13 cellular contexts compared by ENCODE assay signal in genomic region chr11:12642040-12642439, GRCh38. TPM values are rescaled to one million over a fixed set of nuclear protein-coding genes. Genes with fewer than 3 reads are reported as not detected.
DNase-seq lines count a peak whose midpoint lies in the region; ATAC-seq and TF ChIP-seq lines count a peak whose summit lies in the region.
"Had no signal": no experiment of that assay in that cellular context is flagged by ENCODE, and none has a peak within 500 bp of the region (broad histone marks: within the 10 kb centered on the region; RNA-seq: fewer than 3 reads in every experiment).

No MANE protein-coding gene starts in this region.

- no peak for TF ChIP-seq RAD21 in SK-N-SH (IDR thresholded peaks at IDR 0.05; ENCODE audit: low read length)

- H3K36me3 ChIP-seq in SK-N-SH (replicated peaks in 1 of 2; ENCODE audit: control insufficient read depth in 1 of 2, insufficient read depth in 2 of 2, low read length in 1 of 2), result peaks cover 0 to 3% of the 10 kb centered on the region in 2 experiments
- H3K36me3 ChIP-seq: sigmoid colon had no signal

- H3K9me2 ChIP-seq in SK-N-SH, result no peaks in the 10 kb centered on the region

- no peak overlapping the region for H3K27ac ChIP-seq in SK-N-SH (ENCODE audit: low read depth in 2 of 2, low read length in 1 of 2)
- H3K27ac ChIP-seq: sigmoid colon had no signal

- no peak for TF ChIP-seq CTCF in SK-N-SH (IDR thresholded peaks at IDR 0.05)

- H3K4me1 ChIP-seq in SK-N-SH (ENCODE audit: control insufficient read depth in 1 of 2, insufficient read depth in 2 of 2, low read depth in 1 of 2, low read length in 1 of 2), result no peaks in the 10 kb centered on the region

- H3K4me2 ChIP-seq in SK-N-SH, result no peak overlapping the region

- DNase-seq in SK-N-SH (no peak), SK-MEL-5 (ENCODE audit: low read depth, low spot score) (peak; percentile 44), fibroblast of the conjunctiva (ENCODE audit: low read depth) (peak; percentile 8), sciatic nerve (ENCODE audit: low spot score) (no peak), AG08395 (ENCODE audit: low spot score) (no peak), CD1c-positive myeloid dendritic cell (ENCODE audit: extremely low spot score) (no peak)
- DNase-seq: 8988T; activated CD4-positive, alpha-beta T cell treated with anti-CD3 and anti-CD28 coated beads for 36 hours; GDM1; NCI-H1417 treated with DMSO at 0.1 percent for 48 hours; sigmoid colon had no signal

- no peaks in the 10 kb centered on the region for H3K79me2 ChIP-seq in SK-N-SH (ENCODE audit: insufficient read depth)

- H3K9me3 ChIP-seq in SK-N-SH, result no peaks in the 10 kb centered on the region
- H3K9me3 ChIP-seq: sigmoid colon had no signal

- no peaks in the 10 kb centered on the region for H3K27me3 ChIP-seq in SK-N-SH (ENCODE audit: insufficient read depth)
- H3K27me3 ChIP-seq: sigmoid colon had no signal

- no peak overlapping the region for H2AFZ ChIP-seq in SK-N-SH (ENCODE audit: low read depth)

- ATAC-seq in SK-N-SH treated with all-trans-retinoic acid at 6 μM for 48 hours (peak; percentile 51; the same call in 2 of the 3 replicates), sciatic nerve (peak; percentile 83), HG02973 (IDR thresholded peaks at IDR 0.05; ENCODE audit: unreplicated experiment) (no peak)
- ATAC-seq: activated CD4-positive, alpha-beta T cell treated with anti-CD3 and anti-CD28 coated beads for 36 hours had no signal

- H4K20me1 ChIP-seq in SK-N-SH (ENCODE audit: insufficient read depth), result no peaks in the 10 kb centered on the region

- no peak for TF ChIP-seq EP300 in SK-N-SH (IDR thresholded peaks at IDR 0.05; ENCODE audit: borderline replicate concordance in 1 of 2, low read depth in 1 of 2, low read length in 1 of 2)

- H3K9ac ChIP-seq in SK-N-SH, result no peak overlapping the region

- no peaks in the 10 kb centered on the region for H3F3A ChIP-seq in SK-N-SH (replicated peaks; ENCODE audit: insufficient read depth)

- in situ Hi-C loops in SK-MEL-5 (cut with HindIII; ENCODE audit: low pct_unique_long_range_greater_than_20kb, low sequenced_read_pairs), result no loop called here

- POLR2A ChIA-PET in SK-N-SH (lab: Yijun Ruan, JAX), result interaction anchor here (0.7 kb wide), 1 partner anchor 123 kb away, joined by 4 read pairs; no protein-coding TSS in a partner anchor

- WGBS in SK-N-SH (ENCODE audit: low lambda C conversion rate), result 76% methylated on average over 5 of the region's 5 CpGs

- H3K4me3 ChIP-seq in SK-N-SH (ENCODE audit: low read depth in 2 of 2, low read length in 1 of 2), result no peak overlapping the region
- H3K4me3 ChIP-seq: sigmoid colon had no signal

- CTCF ChIA-PET in SK-N-SH (lab: Yijun Ruan, JAX), result interaction anchor here (1.8 kb wide), 1 partner anchor 16 kb away, joined by 5 read pairs; no protein-coding TSS in a partner anchor

- intact Hi-C loops in sciatic nerve (cut with DNase I), result no loop called here

TF ChIP-seq in SK-N-SH treated with all-trans-retinoic acid at 6 μM for 48 hours, 23 proteins besides CTCF, POLR2A, EP300 and RAD21 (continues in another document):
- no peak for TF ChIP-seq TCF4 (CRISPR knock-in tag; IDR thresholded peaks at IDR 0.05; ENCODE audit: borderline replicate concordance)
- no peak for TF ChIP-seq GLIS3 (CRISPR knock-in tag; IDR thresholded peaks at IDR 0.05)
- TF ChIP-seq ZC3H10 (CRISPR knock-in tag; IDR thresholded peaks at IDR 0.05), result no peak
- TF ChIP-seq, protein P1, sequence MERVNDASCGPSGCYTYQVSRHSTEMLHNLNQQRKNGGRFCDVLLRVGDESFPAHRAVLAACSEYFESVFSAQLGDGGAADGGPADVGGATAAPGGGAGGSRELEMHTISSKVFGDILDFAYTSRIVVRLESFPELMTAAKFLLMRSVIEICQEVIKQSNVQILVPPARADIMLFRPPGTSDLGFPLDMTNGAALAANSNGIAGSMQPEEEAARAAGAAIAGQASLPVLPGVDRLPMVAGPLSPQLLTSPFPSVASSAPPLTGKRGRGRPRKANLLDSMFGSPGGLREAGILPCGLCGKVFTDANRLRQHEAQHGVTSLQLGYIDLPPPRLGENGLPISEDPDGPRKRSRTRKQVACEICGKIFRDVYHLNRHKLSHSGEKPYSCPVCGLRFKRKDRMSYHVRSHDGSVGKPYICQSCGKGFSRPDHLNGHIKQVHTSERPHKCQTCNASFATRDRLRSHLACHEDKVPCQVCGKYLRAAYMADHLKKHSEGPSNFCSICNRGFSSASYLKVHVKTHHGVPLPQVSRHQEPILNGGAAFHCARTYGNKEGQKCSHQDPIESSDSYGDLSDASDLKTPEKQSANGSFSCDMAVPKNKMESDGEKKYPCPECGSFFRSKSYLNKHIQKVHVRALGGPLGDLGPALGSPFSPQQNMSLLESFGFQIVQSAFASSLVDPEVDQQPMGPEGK (CRISPR knock-in tag; IDR thresholded peaks at IDR 0.05; ENCODE audit: borderline replicate concordance), result no peak
- TF ChIP-seq ZNF70 (CRISPR knock-in tag; IDR thresholded peaks at IDR 0.05), result no peak
- no peak for TF ChIP-seq ISL1 (CRISPR knock-in tag; IDR thresholded peaks at IDR 0.05)
- TF ChIP-seq ZNF8 (CRISPR knock-in tag; IDR thresholded peaks at IDR 0.05), result no peak
- no peak for TF ChIP-seq ESRRG (CRISPR knock-in tag; IDR thresholded peaks at IDR 0.05)
- TF ChIP-seq, protein P2, sequence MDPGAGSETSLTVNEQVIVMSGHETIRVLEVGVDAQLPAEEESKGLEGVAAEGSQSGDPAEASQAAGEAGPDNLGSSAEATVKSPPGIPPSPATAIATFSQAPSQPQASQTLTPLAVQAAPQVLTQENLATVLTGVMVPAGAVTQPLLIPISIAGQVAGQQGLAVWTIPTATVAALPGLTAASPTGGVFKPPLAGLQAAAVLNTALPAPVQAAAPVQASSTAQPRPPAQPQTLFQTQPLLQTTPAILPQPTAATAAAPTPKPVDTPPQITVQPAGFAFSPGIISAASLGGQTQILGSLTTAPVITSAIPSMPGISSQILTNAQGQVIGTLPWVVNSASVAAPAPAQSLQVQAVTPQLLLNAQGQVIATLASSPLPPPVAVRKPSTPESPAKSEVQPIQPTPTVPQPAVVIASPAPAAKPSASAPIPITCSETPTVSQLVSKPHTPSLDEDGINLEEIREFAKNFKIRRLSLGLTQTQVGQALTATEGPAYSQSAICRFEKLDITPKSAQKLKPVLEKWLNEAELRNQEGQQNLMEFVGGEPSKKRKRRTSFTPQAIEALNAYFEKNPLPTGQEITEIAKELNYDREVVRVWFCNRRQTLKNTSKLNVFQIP (CRISPR knock-in tag; IDR thresholded peaks at IDR 0.05; ENCODE audit: borderline replicate concordance, low read depth), result no peak
- TF ChIP-seq ARNTL (CRISPR knock-in tag; IDR thresholded peaks at IDR 0.05; ENCODE audit: borderline replicate concordance, low read depth), result no peak
- TF ChIP-seq BACH2 (CRISPR knock-in tag; IDR thresholded peaks at IDR 0.05; ENCODE audit: borderline replicate concordance), result no peak
- TF ChIP-seq CSDC2 (CRISPR knock-in tag; IDR thresholded peaks at IDR 0.05), result no peak

TF ChIP-seq in SK-N-SH, 30 proteins besides CTCF, POLR2A, EP300 and RAD21 (continues in another document):
- TF ChIP-seq RCOR1 (IDR thresholded peaks at IDR 0.05; ENCODE audit: low read length) (no peak), REST (IDR thresholded peaks at IDR 0.05; ENCODE audit: low read depth, low read length) (no peak), FOXJ3 (CRISPR knock-in tag; IDR thresholded peaks at IDR 0.05) (no peak)
- TF ChIP-seq, protein P3, sequence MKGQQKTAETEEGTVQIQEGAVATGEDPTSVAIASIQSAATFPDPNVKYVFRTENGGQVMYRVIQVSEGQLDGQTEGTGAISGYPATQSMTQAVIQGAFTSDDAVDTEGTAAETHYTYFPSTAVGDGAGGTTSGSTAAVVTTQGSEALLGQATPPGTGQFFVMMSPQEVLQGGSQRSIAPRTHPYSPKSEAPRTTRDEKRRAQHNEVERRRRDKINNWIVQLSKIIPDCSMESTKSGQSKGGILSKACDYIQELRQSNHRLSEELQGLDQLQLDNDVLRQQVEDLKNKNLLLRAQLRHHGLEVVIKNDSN (IDR thresholded peaks at IDR 0.05; ENCODE audit: borderline replicate concordance, low read depth), result no peak
- TF ChIP-seq, protein P4, sequence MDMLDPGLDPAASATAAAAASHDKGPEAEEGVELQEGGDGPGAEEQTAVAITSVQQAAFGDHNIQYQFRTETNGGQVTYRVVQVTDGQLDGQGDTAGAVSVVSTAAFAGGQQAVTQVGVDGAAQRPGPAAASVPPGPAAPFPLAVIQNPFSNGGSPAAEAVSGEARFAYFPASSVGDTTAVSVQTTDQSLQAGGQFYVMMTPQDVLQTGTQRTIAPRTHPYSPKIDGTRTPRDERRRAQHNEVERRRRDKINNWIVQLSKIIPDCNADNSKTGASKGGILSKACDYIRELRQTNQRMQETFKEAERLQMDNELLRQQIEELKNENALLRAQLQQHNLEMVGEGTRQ (IDR thresholded peaks at IDR 0.05; ENCODE audit: borderline replicate concordance, low read depth, low read length), result no peak

RNA-seq across cellular contexts. Expression of gene TEAD1, which starts 32.2 kb away (rescaled TPM):
- 31.2 and 37.8 TPM in 2 replicates for polyA plus RNA-seq in SK-N-SH (2012; rRNA removed)
- polyA plus RNA-seq in SK-N-SH (2012; cell fraction: cytosol; rRNA removed), result 31.8 and 33.9 TPM in 2 replicates
- 48.4 and 89.7 TPM in 2 replicates for polyA plus RNA-seq in SK-N-SH (2012; cell fraction: nucleus; rRNA removed)
- 55.0 and 68.3 TPM in 2 replicates for total RNA-seq in SK-MEL-5 (2014; rRNA removed; shearing (Covaris generic))
- 49.8 and 88.0 TPM in 2 replicates for polyA plus RNA-seq in SK-MEL-5 (2015; cell fraction: cytosol; rRNA removed)
- 94.9 and 147 TPM in 2 replicates for polyA plus RNA-seq in SK-MEL-5 (2015; cell fraction: nucleus; rRNA removed)
- total RNA-seq in sciatic nerve, result 141 TPM

Comparison
In these comparisons a context has a peak if more than half of its experiments do, and no peak if none do; other contexts are left out.
1. DNase-seq: peak in SK-MEL-5 (single experiment) and fibroblast of the conjunctiva (single experiment); none in SK-N-SH (single experiment), sciatic nerve (single experiment), AG08395 (single experiment) and CD1c-positive myeloid dendritic cell (single experiment).